ENCODE assay signal across 8 cellular contexts in the genomic region with DNA sequence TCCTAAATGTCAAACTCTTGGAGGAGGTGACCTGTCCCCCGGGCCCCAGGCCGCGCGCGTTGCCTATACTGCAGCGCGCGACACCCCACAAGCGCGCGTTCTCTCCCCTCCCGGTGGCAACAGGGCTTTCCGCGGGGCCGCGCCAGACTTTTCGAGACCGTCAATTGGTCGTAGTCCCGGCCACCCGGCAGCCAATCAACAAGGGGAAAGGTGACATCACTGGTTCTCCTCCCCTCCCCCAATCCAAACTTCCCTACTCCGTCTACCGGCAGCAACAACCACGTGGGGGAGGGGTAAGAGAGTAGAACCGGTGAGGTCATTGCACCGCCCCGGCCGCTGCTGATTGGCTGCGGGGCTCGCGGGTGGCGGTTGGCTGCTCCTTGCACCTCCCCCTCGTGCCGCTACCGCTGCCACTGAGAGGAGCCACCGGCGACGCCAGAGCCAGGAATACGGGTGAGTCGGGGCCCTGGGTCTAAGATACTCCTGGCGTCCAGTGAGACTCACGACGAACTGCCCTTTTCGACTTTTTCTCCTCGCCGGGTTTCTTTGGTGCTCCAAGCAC. TPM values are rescaled to one million over a fixed set of nuclear protein-coding genes. Genes with fewer than 3 reads are reported as not detected.
DNase-seq lines count a peak whose midpoint lies in the region; ATAC-seq and TF ChIP-seq lines count a peak whose summit lies in the region.

No MANE protein-coding gene starts in this region.

- H3K9me3 Mint-ChIP-seq in neural crest cell = no peaks in the 10 kb centered on the region

- peak; percentile 69 for ATAC-seq in foreskin keratinocyte

- WGBS in stomach, 5 donors = 0 to 2% (median 1%) methylated on average over 18 to 46 of the region's 46 CpGs

- no peaks in the 10 kb centered on the region for H3K9me2 ChIP-seq in Loucy (replicated peaks; ENCODE audit: low read depth, low read length)

- peak overlapping the region; percentile 100 for H3K27ac ChIP-seq in RWPE1
- peak overlapping the region; percentile 96 for H3K27ac ChIP-seq in foreskin keratinocyte
- peak overlapping the region; percentile 93 to 100 (median 99) for H3K27ac ChIP-seq in stomach

- peak overlapping the region; percentile 96 for H2AFZ ChIP-seq in Loucy (ENCODE audit: low read length)

- peak in 2 of 4 donors; percentile 77 to 96 for TF ChIP-seq POLR2A in stomach (IDR thresholded peaks at IDR 0.05)

- intact Hi-C loops in stomach (cut with DNase I; ENCODE audit: low total_unique reads) = no loop called here

- H3K27me3 Mint-ChIP-seq in neural crest cell (ENCODE audit: low read depth) = no peaks in the 10 kb centered on the region

- peaks cover 23% of the 10 kb centered on the region for H3K4me1 Mint-ChIP-seq in neural crest cell

- CTCF ChIA-PET in RWPE1 (lab: Yijun Ruan, JAX) = no interaction called here

- no peak overlapping the region for H3K4me3 Mint-ChIP-seq in neural crest cell

- no peaks in the 10 kb centered on the region for H3K36me3 Mint-ChIP-seq in neural crest cell (ENCODE audit: low read depth)

- TF ChIP-seq CTCF in Loucy (conservative IDR thresholded peaks at IDR 0.05; ENCODE audit: low read length) (no peak), RWPE1 (conservative IDR thresholded peaks at IDR 0.05; ENCODE audit: low read depth) (no peak), foreskin keratinocyte (conservative IDR thresholded peaks at IDR 0.05) (peak; percentile 3), neural crest cell (conservative IDR thresholded peaks at IDR 0.05) (no peak), stomach (IDR thresholded peaks at IDR 0.05) (peak in 1 of 7 experiments; percentile 2)

- peak overlapping the region; percentile 89 for H3K9ac ChIP-seq in Loucy (ENCODE audit: low read depth, low read length, poor library complexity, severe bottlenecking)

- H3K9me3 ChIP-seq in Loucy (ENCODE audit: insufficient read depth, low read depth, low read length) (no peaks in the 10 kb centered on the region), stomach (no peaks in the 10 kb centered on the region)

- DNase-seq in ELR (ENCODE audit: low read depth) = peak; percentile 100
- DNase-seq in H7 = peak; percentile 97
- peak; percentile 96 for DNase-seq in RWPE1 (ENCODE audit: low spot score)
- DNase-seq in activated effector memory CD4-positive, alpha-beta T cell treated with Interleukin-2 at 50 U/mL for 16 hours = peak; percentile 98
- peak; percentile 98 to 99 for DNase-seq in foreskin keratinocyte
- peak; percentile 97 for DNase-seq in neural crest cell (ENCODE audit: low read depth, low spot score)
- peak; percentile 99 for DNase-seq in stomach

- no peaks in the 10 kb centered on the region for H4K20me1 ChIP-seq in Loucy (ENCODE audit: insufficient read depth, low read length, poor library complexity, severe bottlenecking)

- H3K27me3 ChIP-seq in H7 (ENCODE audit: control insufficient read depth, insufficient read depth, low read length) = no peaks in the 10 kb centered on the region
- H3K27me3 ChIP-seq in Loucy (ENCODE audit: insufficient read depth, low read length, poor library complexity, severe bottlenecking) = no peaks in the 10 kb centered on the region
- no peaks in the 10 kb centered on the region for H3K27me3 ChIP-seq in foreskin keratinocyte
- no peaks in the 10 kb centered on the region for H3K27me3 ChIP-seq in stomach

- no peak overlapping the region for H3K27ac Mint-ChIP-seq in neural crest cell (ENCODE audit: unreplicated experiment)

- H3K79me2 ChIP-seq in Loucy (ENCODE audit: insufficient read depth, low read length) = peaks cover 33% of the 10 kb centered on the region

- H3K4me2 ChIP-seq in Loucy (ENCODE audit: low read depth, low read length, poor library complexity, severe bottlenecking) = peak overlapping the region; percentile 80

- peak overlapping the region; percentile 66 for H3K4me3 ChIP-seq in H7 (ENCODE audit: insufficient read depth, low read depth, low read length)
- peak overlapping the region; percentile 83 for H3K4me3 ChIP-seq in Loucy (ENCODE audit: low read length, poor library complexity, severe bottlenecking)
- H3K4me3 ChIP-seq in stomach = peak overlapping the region; percentile 40 to 71 (median 54)

- POLR2A ChIA-PET in RWPE1 (lab: Yijun Ruan, JAX; ENCODE audit: low non-redundant PET) = no interaction called here

- H3K4me1 ChIP-seq in Loucy (ENCODE audit: insufficient read depth, low read length, poor library complexity, severe bottlenecking) (peaks cover 21% of the 10 kb centered on the region), foreskin keratinocyte (peaks cover 3% of the 10 kb centered on the region), stomach (peaks cover 23 to 42% (median 31%) of the 10 kb centered on the region in 4 donors)

- TF ChIP-seq EP300 in stomach (IDR thresholded peaks at IDR 0.05) = peak; percentile 50

- no peaks in the 10 kb centered on the region for H3F3A ChIP-seq in Loucy (ENCODE audit: low read depth)

- H3K36me3 ChIP-seq in H7 (replicated peaks; ENCODE audit: control insufficient read depth, insufficient read depth, low read length) (no peaks in the 10 kb centered on the region), Loucy (ENCODE audit: insufficient read depth, low read length) (no peaks in the 10 kb centered on the region), stomach (peaks cover 14 to 18% (median 16%) of the 10 kb centered on the region in 4 donors)

RNA-seq across cellular contexts. Expression of gene CIC, which starts 0.8 kb away (rescaled TPM):
- 16.1 and 20.1 TPM in 2 replicates for total RNA-seq in H7 (2014; rRNA removed; shearing (Covaris generic))
- total RNA-seq in foreskin keratinocyte (37.4 and 40.7 TPM in 2 replicates), neural crest cell (91.6 and 93.4 TPM in 2 replicates), stomach (10 to 100 TPM; 19.8 to 60.3 (median 39.1) TPM)
- polyA plus RNA-seq in foreskin keratinocyte (32.2 and 36.1 TPM in 2 replicates), stomach (10 to 100 TPM; 15.4 to 31.8 (median 21.5) TPM)

RNA-seq across cellular contexts. Expression of gene ERF, which starts 13.3 kb away (rescaled TPM):
- 73.0 and 106 TPM in 2 replicates for total RNA-seq in H7 (2014; rRNA removed; shearing (Covaris generic))
- total RNA-seq in foreskin keratinocyte = 83.9 and 91.9 TPM in 2 replicates
- polyA plus RNA-seq in foreskin keratinocyte = 87.6 and 96.7 TPM in 2 replicates
- 102 and 105 TPM in 2 replicates for total RNA-seq in neural crest cell
- total RNA-seq in stomach = 100 to 1,000 TPM in 1 of 5 donors, 10 to 100 TPM in 4; 11.6 to 118 (median 40.6) TPM
- polyA plus RNA-seq in stomach = 10 to 100 TPM; 12.9 to 36.5 (median 16.3) TPM

RNA-seq across cellular contexts. Expression of gene GSK3A, which starts 25.8 kb away (rescaled TPM):
- 29.1 and 40.4 TPM in 2 replicates for total RNA-seq in H7 (2014; rRNA removed; shearing (Covaris generic))
- 37.2 and 42.6 TPM in 2 replicates for total RNA-seq in foreskin keratinocyte
- 66.2 and 69.5 TPM in 2 replicates for polyA plus RNA-seq in foreskin keratinocyte
- 66.1 and 68.0 TPM in 2 replicates for total RNA-seq in neural crest cell
- 10 to 100 TPM in 4 of 5 donors, 1 to 10 TPM in 1; 5.8 to 77.2 (median 22.6) TPM for total RNA-seq in stomach
- polyA plus RNA-seq in stomach = 10 to 100 TPM; 25.5 to 40.8 (median 35.0) TPM

RNA-seq across cellular contexts. Expression of gene PRR19, which starts 33.7 kb away (rescaled TPM):
- total RNA-seq in H7 (2014; rRNA removed; shearing (Covaris generic)) = 3.3 and 5.2 TPM in 2 replicates
- total RNA-seq in foreskin keratinocyte (1.4 and 1.5 TPM in 2 replicates), neural crest cell (2.2 and 2.8 TPM in 2 replicates), stomach (not detected)
- polyA plus RNA-seq in foreskin keratinocyte (2.3 TPM in 2 replicates), stomach (under 1 TPM in 2 of 3 donors, not detected in 1; 0.68 to 0.98 TPM)

RNA-seq across cellular contexts. Expression of gene PAFAH1B3, which starts 34.2 kb away (rescaled TPM):
- total RNA-seq in H7 (2014; rRNA removed; shearing (Covaris generic)) = 96.5 and 152 TPM in 2 replicates
- total RNA-seq in foreskin keratinocyte (71.9 and 82.9 TPM in 2 replicates), neural crest cell (166 and 173 TPM in 2 replicates), stomach (10 to 100 TPM in 3 of 5 donors, 1 to 10 TPM in 1, not detected in 1; 7.5 to 58.1 (median 17.9) TPM)
- polyA plus RNA-seq in foreskin keratinocyte (106 and 121 TPM in 2 replicates), stomach (10 to 100 TPM; 33.4 to 37.1 (median 34.3) TPM)

Comparison
In these comparisons a context has a peak if more than half of its experiments do, and no peak if none do; other contexts are left out.
1. Peak in every context shown above with its lines: DNase-seq, ATAC-seq, H3K4me3 ChIP-seq and H3K27ac ChIP-seq.